In genomic region chr3:16364323-16364722, GRCh38 we compare ENCODE assay signal across 19 cellular contexts.
"Had no signal": no experiment of that assay in that cellular context is flagged by ENCODE, and none has a peak within 500 bp of the region (broad histone marks: within the 10 kb centered on the region; RNA-seq: fewer than 3 reads in every experiment).

No MANE protein-coding gene starts in this region.

- H3K4me3 Mint-ChIP-seq: dendritic cell treated with granulocyte-macrophage colony-stimulating factor and Interleukin-4, amounts not matched to agents 40 ng/mL and 50 ng/mL, for 4 days; naive thymus-derived CD8-positive, alpha-beta T cell; neural progenitor cell had no signal

- H3K9me3 Mint-ChIP-seq: neural progenitor cell had no signal

- H3K27me3 Mint-ChIP-seq: dendritic cell treated with granulocyte-macrophage colony-stimulating factor and Interleukin-4, amounts not matched to agents 40 ng/mL and 50 ng/mL, for 4 days; naive thymus-derived CD8-positive, alpha-beta T cell had no signal

- H3K9me3 ChIP-seq: esophagus squamous epithelium, ovary, right atrium auricular region, testis, upper lobe of right lung, vagina had no signal

- H3K27ac Mint-ChIP-seq: dendritic cell treated with granulocyte-macrophage colony-stimulating factor and Interleukin-4, amounts not matched to agents 40 ng/mL and 50 ng/mL, for 4 days; neural progenitor cell had no signal

- H3K27ac ChIP-seq: esophagus squamous epithelium, hepatocyte, neural progenitor cell, ovary, right atrium auricular region, testis, upper lobe of right lung, vagina had no signal

- H3K4me3 ChIP-seq: esophagus squamous epithelium, hepatocyte, neural progenitor cell, ovary, right atrium auricular region, testis, tibial nerve, upper lobe of right lung, vagina had no signal

- ATAC-seq: left lobe of liver had no signal

- DNase-seq: esophagus squamous epithelium; foreskin fibroblast; head of caudate nucleus; mammary epithelial cell; nucleus accumbens; ovary; small intestine; stimulated activated CD4-positive, alpha-beta T cell treated with anti-CD3 and anti-CD28 coated beads, Interleukin-12 subunit alpha, Interleukin-12 subunit beta, amount 100 ng/mL, for 4 hours; stimulated activated naive CD4-positive, alpha-beta T cell treated with Interleukin-2 at 50 U/mL for 16 hours; testis; upper lobe of right lung had no signal

- H3K4me1 ChIP-seq: testis had no signal

- H3K36me3 ChIP-seq: neural progenitor cell, ovary, vagina had no signal

- H3K27me3 ChIP-seq: esophagus squamous epithelium, hepatocyte, neural progenitor cell, ovary, right atrium auricular region, testis, tibial nerve, upper lobe of right lung, vagina had no signal
